7 cellular contexts compared by ENCODE assay signal in the genomic region with DNA sequence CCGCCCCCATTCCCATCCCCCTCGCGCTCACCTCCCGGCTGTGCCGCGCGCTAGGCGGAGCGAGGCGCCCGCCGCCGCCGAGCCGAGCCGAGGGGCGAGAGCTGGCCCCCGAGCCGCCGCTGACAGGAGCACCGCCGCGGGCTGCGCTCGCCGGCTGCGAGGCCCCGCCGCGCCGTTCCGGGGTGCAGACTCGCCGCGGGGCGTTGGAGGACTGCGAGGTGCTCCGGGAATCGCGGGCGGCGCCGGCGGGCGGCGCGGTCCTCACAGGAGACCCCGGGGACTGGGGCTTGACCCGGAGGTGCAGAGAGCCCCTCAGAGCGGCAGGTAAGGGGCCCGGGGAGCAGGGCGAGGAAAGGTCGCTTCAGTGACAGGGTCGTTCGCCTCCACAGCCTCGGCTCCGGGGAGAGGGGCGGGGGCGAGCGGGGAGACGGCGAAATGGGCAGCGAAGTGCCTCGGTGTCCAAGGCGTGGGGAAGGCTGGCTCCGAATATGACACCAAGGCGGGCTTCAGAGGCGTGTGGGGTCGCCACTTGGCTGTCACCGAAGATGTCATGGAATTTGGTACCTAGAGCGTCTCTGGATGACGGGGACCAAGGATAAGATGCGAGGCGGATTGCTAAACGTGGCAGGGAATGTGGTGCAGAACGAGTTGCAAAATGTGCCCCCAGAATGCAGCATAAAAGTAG. TPM values are rescaled to one million over a fixed set of nuclear protein-coding genes. Genes with fewer than 3 reads are reported as not detected.
DNase-seq lines count a peak whose midpoint lies in the region; ATAC-seq and TF ChIP-seq lines count a peak whose summit lies in the region.

No MANE protein-coding gene starts in this region.

- H3K9ac ChIP-seq in SU-DHL-6 (ENCODE audit: low read length): peak overlapping the region; percentile 65

- DNase-seq in islet precursor cell: peak; percentile 86
- DNase-seq in stimulated activated CD4-positive, alpha-beta T cell treated with anti-CD3 and anti-CD28 coated beads, Interleukin-15, amount 100 ng/mL, for 48 hours (ENCODE audit: low read depth in 2 of 2): peak; percentile 10 to 50

- no peaks in the 10 kb centered on the region for H3K9me2 ChIP-seq in SU-DHL-6 (replicated peaks; ENCODE audit: insufficient read depth, low read length)

- peaks cover under 1% of the 10 kb centered on the region for H3K36me3 Mint-ChIP-seq in brain

- TF ChIP-seq CTCF in SU-DHL-6 (IDR thresholded peaks at IDR 0.05; ENCODE audit: insufficient read depth, low read length, poor library complexity, severe bottlenecking): no peak
- TF ChIP-seq CTCF in brain (conservative IDR thresholded peaks at IDR 0.05): no peak

- peaks cover 11% of the 10 kb centered on the region for H3F3A ChIP-seq in SU-DHL-6 (ENCODE audit: insufficient read depth)

- peaks cover 0 to 3% (median 0%) of the 10 kb centered on the region in 5 experiments for H3K9me3 Mint-ChIP-seq in brain

- peak overlapping the region; percentile 71 for H3K4me2 ChIP-seq in SU-DHL-6 (ENCODE audit: low read depth, low read length, poor library complexity, severe bottlenecking)

- no peaks in the 10 kb centered on the region for H3K36me3 ChIP-seq in SU-DHL-6 (ENCODE audit: low read length)

- 0 out of 2 replicates have a peak, but pooled peaks cover 5% of the 10 kb centered on the region for H3K27me3 ChIP-seq in SU-DHL-6 (ENCODE audit: low read length)

- peak overlapping the region; percentile 54 for H3K4me3 ChIP-seq in SU-DHL-6 (ENCODE audit: insufficient read depth, low read length, poor library complexity, severe bottlenecking)

- no peaks in the 10 kb centered on the region for H3K79me2 ChIP-seq in SU-DHL-6 (ENCODE audit: insufficient read depth, low read length)

- peaks cover 60% of the 10 kb centered on the region for H3K4me1 Mint-ChIP-seq in brain

- H4K20me1 ChIP-seq in SU-DHL-6 (ENCODE audit: low read depth, low read length): peaks cover 8% of the 10 kb centered on the region; the same call in 1 of the 2 replicates

- no peaks in the 10 kb centered on the region for H3K9me3 ChIP-seq in SU-DHL-6 (ENCODE audit: insufficient read depth, low read length)

- H3K27ac Mint-ChIP-seq in brain: peak overlapping the region; percentile 83 to 96 (median 86)

- peak overlapping the region; percentile 94 for H2AFZ ChIP-seq in SU-DHL-6 (ENCODE audit: low read depth, low read length, severe bottlenecking)

- peak; percentile 48 for ATAC-seq in GM18502 (IDR thresholded peaks at IDR 0.05; ENCODE audit: poor library complexity, unreplicated experiment)
- peak; percentile 36 for ATAC-seq in HG02981 (IDR thresholded peaks at IDR 0.05; ENCODE audit: unreplicated experiment)
- no peak for ATAC-seq in HG02798 (IDR thresholded peaks at IDR 0.05; ENCODE audit: poor library complexity, unreplicated experiment)

- no peak overlapping the region; the same call in 1 of the 2 replicates for H3K27ac ChIP-seq in SU-DHL-6 (ENCODE audit: low read depth, low read length)

- peak overlapping the region; percentile 87 to 95 (median 93) for H3K4me3 Mint-ChIP-seq in brain

- peaks cover 22% of the 10 kb centered on the region for H3K27me3 Mint-ChIP-seq in brain

RNA-seq across cellular contexts. Expression of a gene that starts 0.5 kb away (rescaled TPM):
- polyA plus RNA-seq in brain (ENCODE audit: insufficient read depth, low read depth, low replicate concordance): 22.4 TPM
